29 cellular contexts compared by ENCODE assay signal in the genomic region with DNA sequence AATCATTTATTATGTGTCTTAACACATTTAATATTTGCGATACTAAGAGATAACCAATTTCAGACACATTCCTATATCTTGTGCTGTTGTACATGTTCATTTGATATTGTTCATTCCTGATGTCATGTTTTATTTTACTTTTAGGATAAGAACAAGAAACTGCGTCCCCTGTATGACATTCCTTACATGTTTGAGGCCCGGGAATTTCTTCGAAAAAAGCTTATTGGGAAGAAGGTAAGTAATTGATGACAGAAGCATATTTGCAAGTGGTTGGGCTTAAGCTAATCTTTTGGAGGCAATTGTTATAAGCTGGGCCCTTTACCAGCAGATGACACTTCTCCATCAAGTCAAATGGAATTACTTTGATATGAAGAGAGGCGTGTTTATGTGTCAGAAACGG.
"Had no signal": no experiment of that assay in that cellular context is flagged by ENCODE, and none has a peak within 500 bp of the region (broad histone marks: within the 10 kb centered on the region; RNA-seq: fewer than 3 reads in every experiment).

No MANE protein-coding gene starts in this region.

- H3K4me1 ChIP-seq: ascending aorta, prostate gland, sigmoid colon, tibial artery, upper lobe of right lung had no signal

- H3K36me3 ChIP-seq: gastrocnemius medialis, prostate gland had no signal

- H3K4me3 ChIP-seq: ascending aorta, coronary artery, dorsolateral prefrontal cortex, gastrocnemius medialis, hepatocyte, left ventricle myocardium inferior, lung, pancreas, prostate gland, sigmoid colon, tibial artery, upper lobe of right lung had no signal

- H2AFZ ChIP-seq: hepatocyte had no signal

- H3K27me3 ChIP-seq: ascending aorta, brain microvascular endothelial cell, dorsolateral prefrontal cortex, gastrocnemius medialis, hepatocyte, pancreas, sigmoid colon, tibial artery, upper lobe of right lung had no signal

- H3K4me2 ChIP-seq: hepatocyte had no signal

- FAIRE-seq: pancreas, small intestine had no signal

- DNase-seq: activated CD4-positive, alpha-beta T cell treated with anti-CD3 and anti-CD28 coated beads for 4 hours; activated CD4-positive, alpha-beta T cell treated with anti-CD3 and anti-CD28 coated beads, Interleukin-2, amount 50 U/mL, for 4 hours; activated effector memory CD4-positive, alpha-beta T cell treated with anti-CD3 and anti-CD28 coated beads, Interleukin-2, amount 50 U/mL, for 16 hours; activated naive CD4-positive, alpha-beta T cell treated with anti-CD3 and anti-CD28 coated beads for 36 hours; activated naive CD8-positive, alpha-beta T cell treated with anti-CD3 and anti-CD28 coated beads, Interleukin-2, amount 10 ng/mL, durations not matched to agents 7 days and 5 days; activated T-cell treated with anti-CD3 and anti-CD28 coated beads for 4 hours; brain microvascular endothelial cell; dorsolateral prefrontal cortex; effector memory CD4-positive, alpha-beta T cell; erythroblast; gastrocnemius medialis; islet precursor cell; left ventricle myocardium inferior; pancreas; retina; sigmoid colon; small intestine; stimulated activated CD4-positive, alpha-beta T cell treated with anti-CD3 and anti-CD28 coated beads, Interleukin-4, amount 100 ng/mL, for 4 hours; stimulated activated CD8-positive, alpha-beta memory T cell treated with anti-CD3 and anti-CD28 coated beads, Interleukin-4, amount 100 ng/mL, for 48 hours; stimulated activated naive CD8-positive, alpha-beta T cell treated with anti-CD3 and anti-CD28 coated beads, Interleukin-15, amount 100 ng/mL, for 72 hours; substantia nigra; tibial artery; upper lobe of right lung had no signal

- ATAC-seq: gastrocnemius medialis; pancreas; stimulated activated memory B cell treated with anti-CD40 and anti-IgM and Interleukin-4, amounts not matched to agents 10 μg/mL and 1 μg/mL and 100 μg/mL, for 72 hours; stimulated activated naive CD8-positive, alpha-beta T cell treated with anti-CD3 and anti-CD28 coated beads, Interleukin-15, amount 100 ng/mL, for 72 hours; upper lobe of right lung had no signal

- H3K9me3 ChIP-seq: ascending aorta, gastrocnemius medialis, left ventricle myocardium inferior, pancreas, prostate gland, sigmoid colon, tibial artery, upper lobe of right lung had no signal

- H3K27ac ChIP-seq: ascending aorta, brain microvascular endothelial cell, coronary artery, dorsolateral prefrontal cortex, gastrocnemius medialis, hepatocyte, left ventricle myocardium inferior, pancreas, prostate gland, sigmoid colon, tibial artery, upper lobe of right lung had no signal
